ENCODE assay signal across 8 cellular contexts in genomic region chr11:102317099-102317767, GRCh38. TPM values are rescaled to one million over a fixed set of nuclear protein-coding genes. Genes with fewer than 3 reads are reported as not detected.
DNase-seq lines count a peak whose midpoint lies in the region; ATAC-seq, FAIRE-seq and TF ChIP-seq lines count a peak whose summit lies in the region.

Gene BIRC3 (plus strand): TSS chr11:102317484. CDS start chr11:102324510, 7,026 bp downstream.

- H3K36me3 ChIP-seq in breast epithelium, result no peaks in the 10 kb centered on the region

- no peaks in the 10 kb centered on the region for H3K27me3 ChIP-seq in breast epithelium

- DNase-seq in NCI-H2107 treated with DMSO at 0.1 percent for 48 hours (lab: John Stamatoyannopoulos, UW; ENCODE audit: unreplicated experiment) (peak; percentile 91), breast epithelium (ENCODE audit: low spot score in 2 of 2) (peak; percentile 71 to 87)
- peak; percentile 74 for DNase-seq in stimulated activated CD4-positive, alpha-beta T cell treated with anti-CD3 and anti-CD28 coated beads, Interleukin-12 subunit alpha, Interleukin-12 subunit beta, amount 100 ng/mL, for 4 hours

- TF ChIP-seq POLR2A in breast epithelium (IDR thresholded peaks at IDR 0.05), result no peak

- H3K4me1 ChIP-seq in breast epithelium, result no peaks in the 10 kb centered on the region

- FAIRE-seq in islet of Langerhans (lab: Jason Lieb, UNC), result peak; percentile 83

- peak; percentile 60 for TF ChIP-seq CTCF in 22Rv1 (IDR thresholded peaks at IDR 0.05)
- peak; percentile 61 for TF ChIP-seq CTCF in VCaP (conservative IDR thresholded peaks at IDR 0.05)
- TF ChIP-seq CTCF in breast epithelium (IDR thresholded peaks at IDR 0.05), result peak; percentile 19 to 61 (median 37)

- peak within 1 kb of the TSS; percentile 57 to 72 (median 67) for H3K4me3 ChIP-seq in breast epithelium

- no peaks in the 10 kb centered on the region for H3K9me3 ChIP-seq in breast epithelium

- intact Hi-C loops in breast epithelium (cut with DNase I; ENCODE audit: low total_unique reads), result no loop called here

- ATAC-seq in GM18519 (IDR thresholded peaks at IDR 0.05; ENCODE audit: low FRiP score, unreplicated experiment), result peak; percentile 79
- peak; percentile 82 for ATAC-seq in HG03060 (IDR thresholded peaks at IDR 0.05; ENCODE audit: low read depth, unreplicated experiment)

- H3K27ac ChIP-seq in 22Rv1 (peak within 1 kb of the TSS; percentile 54), VCaP (peak within 1 kb of the TSS; percentile 82), breast epithelium (peak within 1 kb of the TSS; percentile 83 to 88)

RNA-seq across cellular contexts. Expression of gene BIRC3, which starts in this region (rescaled TPM):
- total RNA-seq in breast epithelium, result 10 to 100 TPM in 2 of 3 donors, 1 to 10 TPM in 1; 2.6 to 30.0 (median 10.8) TPM

Comparison
In these comparisons a context has a peak if more than half of its experiments do, and no peak if none do; other contexts are left out.
1. Peak in every context shown above with its lines: DNase-seq, ATAC-seq, H3K4me3 ChIP-seq and H3K27ac ChIP-seq.